In the genomic region with DNA sequence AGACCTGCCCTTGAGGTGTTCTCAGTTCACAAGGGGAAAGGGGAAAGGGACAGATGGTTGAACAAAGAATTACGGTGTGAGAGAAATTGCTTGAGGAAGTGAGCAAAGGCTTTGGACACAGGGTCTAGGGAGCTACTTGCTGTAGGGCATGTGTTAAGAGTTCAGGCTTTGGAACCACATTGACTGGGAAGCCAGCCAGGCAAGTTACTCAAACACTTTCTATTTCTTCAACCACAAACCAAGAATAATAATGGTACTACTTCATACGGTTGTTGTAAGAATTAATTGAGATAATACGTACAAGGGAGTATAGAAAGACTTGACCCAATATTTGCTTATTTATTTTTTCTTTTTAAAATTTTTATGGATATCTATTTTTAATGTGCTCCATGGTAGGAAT, we compare ENCODE assay signal across 8 cellular contexts. TPM values are rescaled to one million over a fixed set of nuclear protein-coding genes. Genes with fewer than 3 reads are reported as not detected.
DNase-seq lines count a peak whose midpoint lies in the region; ATAC-seq and TF ChIP-seq lines count a peak whose summit lies in the region.

No MANE protein-coding gene starts in this region.

- peaks cover 0 to 6% (median 1%) of the 10 kb centered on the region in 5 donors for H3K27me3 Mint-ChIP-seq in naive thymus-derived CD8-positive, alpha-beta T cell

- DNase-seq in GM04503 (ENCODE audit: low read depth), result peak; percentile 83
- peak; percentile 99 for DNase-seq in H4 (ENCODE audit: low spot score)
- peak; percentile 95 to 96 for DNase-seq in Kasumi-1 (lab: John Stamatoyannopoulos, UW)
- peak; percentile 61 to 89 for DNase-seq in breast epithelium (ENCODE audit: low spot score in 2 of 2)
- no peak for DNase-seq in spleen
- no peak for DNase-seq in naive thymus-derived CD8-positive, alpha-beta T cell
- no peak for DNase-seq in SW480 (ENCODE audit: low spot score)

- no peak for TF ChIP-seq POLR2A in breast epithelium (IDR thresholded peaks at IDR 0.05)
- TF ChIP-seq POLR2A in spleen (IDR thresholded peaks at IDR 0.05), result no peak

- no peaks in the 10 kb centered on the region for H3K9me3 Mint-ChIP-seq in naive thymus-derived CD8-positive, alpha-beta T cell

- H3K9me3 ChIP-seq in breast epithelium (no peaks in the 10 kb centered on the region), neutrophil (no peaks in the 10 kb centered on the region), spleen (no peaks in the 10 kb centered on the region)

- H3K4me1 ChIP-seq in breast epithelium (peaks cover 9 to 20% of the 10 kb centered on the region in 2 donors), neutrophil (ENCODE audit: control insufficient read depth in 1 of 2, insufficient read depth in 1 of 2, low read depth in 1 of 2, low read length in 1 of 2) (peaks cover 50 to 52% of the 10 kb centered on the region in 2 experiments), spleen (peaks cover 0 to 31% (median 0%) of the 10 kb centered on the region in 6 donors)

- ATAC-seq in naive thymus-derived CD8-positive, alpha-beta T cell, result no peak

- POLR2A ChIA-PET in naive thymus-derived CD8-positive, alpha-beta T cell (lab: Charles Lee), result no interaction called here

- WGBS in spleen, 5 donors, result 22 to 43% (median 29%) methylated on average over 3 of the region's 3 CpGs

- H3K4me1 Mint-ChIP-seq in naive thymus-derived CD8-positive, alpha-beta T cell, result peaks cover 0 to 3% (median 0%) of the 10 kb centered on the region in 4 donors

- no peaks in the 10 kb centered on the region for H3K36me3 Mint-ChIP-seq in naive thymus-derived CD8-positive, alpha-beta T cell

- H3K4me3 Mint-ChIP-seq in naive thymus-derived CD8-positive, alpha-beta T cell, result no peak overlapping the region

- H3K27ac Mint-ChIP-seq in naive thymus-derived CD8-positive, alpha-beta T cell, result no peak overlapping the region

- H3K27me3 ChIP-seq in breast epithelium, result no peaks in the 10 kb centered on the region
- H3K27me3 ChIP-seq in neutrophil, result no peaks in the 10 kb centered on the region
- no peaks in the 10 kb centered on the region for H3K27me3 ChIP-seq in spleen (replicated peaks in 1 of 7)

- no peak for TF ChIP-seq CTCF in breast epithelium (IDR thresholded peaks at IDR 0.05)
- TF ChIP-seq CTCF in neutrophil (IDR thresholded peaks at IDR 0.05), result no peak
- TF ChIP-seq CTCF in spleen (IDR thresholded peaks at IDR 0.05 in 8 of 11, conservative IDR thresholded peaks at IDR 0.05 in 3 of 11), result no peak

- H3K27ac ChIP-seq in breast epithelium (peak overlapping the region; percentile 41 to 80), neutrophil (peak overlapping the region; percentile 56), spleen (no peak overlapping the region)

- no peaks in the 10 kb centered on the region for H3K36me3 ChIP-seq in breast epithelium
- no peaks in the 10 kb centered on the region for H3K36me3 ChIP-seq in neutrophil
- no peaks in the 10 kb centered on the region for H3K36me3 ChIP-seq in spleen

- H3K4me3 ChIP-seq in breast epithelium (no peak overlapping the region), neutrophil (ENCODE audit: low read depth in 1 of 2, low read length in 1 of 2) (no peak overlapping the region), spleen (no peak overlapping the region)

- intact Hi-C loops in breast epithelium (cut with DNase I; ENCODE audit: low total_unique reads), result no loop called here
- intact Hi-C loops in spleen (cut with DNase I; ENCODE audit: low total_unique reads), result no loop called here

RNA-seq across cellular contexts. Expression of a gene that starts 26.6 kb away (rescaled TPM):
- 18.0 and 22.6 TPM in 2 replicates for total RNA-seq in H4 (2014; rRNA removed; shearing (Covaris generic))
- total RNA-seq in breast epithelium (10 to 100 TPM; 18.2 to 47.3 (median 41.0) TPM), spleen (10 to 100 TPM in 1 of 7 donors, 1 to 10 TPM in 6; 2.2 to 15.1 (median 5.4) TPM)
- polyA plus RNA-seq in spleen, result under 1 TPM; 0.46 to 0.91 (median 0.74) TPM
- under 1 TPM; 0.19 to 0.91 TPM for total RNA-seq in naive thymus-derived CD8-positive, alpha-beta T cell
- not detected for polyA plus RNA-seq in naive thymus-derived CD8-positive, alpha-beta T cell

Comparison
In these comparisons a context has a peak if more than half of its experiments do, and no peak if none do; other contexts are left out.
1. DNase-seq: peak in GM04503 (single experiment), H4 (single experiment), Kasumi-1 (2 of 2) and breast epithelium (2 of 2); none in spleen (single experiment), naive thymus-derived CD8-positive, alpha-beta T cell (0 of 10) and SW480 (single experiment).
2. H3K27ac ChIP-seq: peak in breast epithelium (2 of 2) and neutrophil (single experiment); none in spleen (0 of 8).